ENCODE assay signal across 20 cellular contexts in genomic region chr17:32970281-32970680, GRCh38. TPM values are rescaled to one million over a fixed set of nuclear protein-coding genes. Genes with fewer than 3 reads are reported as not detected.
DNase-seq lines count a peak whose midpoint lies in the region; ATAC-seq and TF ChIP-seq lines count a peak whose summit lies in the region.
"Had no signal": no experiment of that assay in that cellular context is flagged by ENCODE, and none has a peak within 500 bp of the region (broad histone marks: within the 10 kb centered on the region; RNA-seq: fewer than 3 reads in every experiment).

No MANE protein-coding gene starts in this region.

- peaks cover 68% of the 10 kb centered on the region for H3K4me1 ChIP-seq in KMS-11 (ENCODE audit: low read depth, poor library complexity, severe bottlenecking)
- H3K4me1 ChIP-seq: esophagus muscularis mucosa had no signal

- TF ChIP-seq CTCF in KMS-11 (conservative IDR thresholded peaks at IDR 0.05; ENCODE audit: low read depth, low read length): no peak

- H3K27me3 ChIP-seq in KMS-11 (ENCODE audit: insufficient read depth, low read depth): no peaks in the 10 kb centered on the region
- H3K27me3 ChIP-seq: esophagus muscularis mucosa had no signal

- no peaks in the 10 kb centered on the region for H3K36me3 ChIP-seq in KMS-11 (ENCODE audit: insufficient read depth)
- H3K36me3 ChIP-seq: esophagus muscularis mucosa had no signal

- no peak overlapping the region for H3K4me3 ChIP-seq in KMS-11 (IDR thresholded peaks at IDR 0.05; ENCODE audit: insufficient read depth, low read depth, low read length)
- H3K4me3 ChIP-seq: esophagus muscularis mucosa had no signal

- no peaks in the 10 kb centered on the region for H4K20me1 ChIP-seq in KMS-11 (ENCODE audit: insufficient read depth)

- H3K79me2 ChIP-seq in KMS-11 (ENCODE audit: insufficient read depth, low read depth): no peaks in the 10 kb centered on the region

- peak overlapping the region; percentile 80 for H3K27ac ChIP-seq in KMS-11
- peak overlapping the region; percentile 68 for H3K27ac ChIP-seq in epithelial cell of prostate
- H3K27ac ChIP-seq: esophagus muscularis mucosa, HL-60 had no signal

- H3K9ac ChIP-seq in KMS-11: peak overlapping the region; percentile 38; the same call in 1 of the 2 replicates

- peak; percentile 34 for ATAC-seq in Right ventricle myocardium inferior
- ATAC-seq: naive thymus-derived CD8-positive, alpha-beta T cell had no signal

- peak overlapping the region; percentile 15; the same call in 1 of the 2 replicates for H2AFZ ChIP-seq in KMS-11 (ENCODE audit: low read depth)

- DNase-seq in Right ventricle myocardium inferior (ENCODE audit: missing footprints): no peak
- no peak for DNase-seq in cardiac septum (ENCODE audit: low spot score)
- no peak for DNase-seq in epithelial cell of prostate (ENCODE audit: low read depth, low spot score)
- peak; percentile 4 for DNase-seq in stromal cell of bone marrow (ENCODE audit: low read depth)
- no peak for DNase-seq in T-helper 9 cell
- no peak for DNase-seq in activated CD4-positive, alpha-beta T cell treated with anti-CD3 and anti-CD28 coated beads for 48 hours
- no peak for DNase-seq in AML-193 (lab: John Stamatoyannopoulos, UW)
- DNase-seq: activated effector memory CD4-positive, alpha-beta T cell treated with Interleukin-2 at 50 U/mL for 16 hours; anterior cingulate cortex; CD8-positive, alpha-beta memory T cell; Kasumi-1; naive thymus-derived CD8-positive, alpha-beta T cell; NCI-H146 had no signal

- intact Hi-C loops in Right ventricle myocardium inferior (cut with DNase I): no loop called here
- intact Hi-C loops in cardiac septum (cut with DNase I): no loop called here

- H3K4me2 ChIP-seq in KMS-11: peak overlapping the region; percentile 95

RNA-seq across cellular contexts. Expression of gene SPACA3, which starts 21.4 kb away (rescaled TPM):
- total RNA-seq in Right ventricle myocardium inferior (not detected), cardiac septum (not detected)
- total RNA-seq: activated CD8-positive, alpha-beta memory T cell treated with anti-CD3 and anti-CD28 coated beads for 36 hours; CD8-positive, alpha-beta memory T cell; esophagus muscularis mucosa; liver; naive thymus-derived CD8-positive, alpha-beta T cell; NCI-H460; temporal lobe had no signal

RNA-seq across cellular contexts. Expression of gene TMEM98, which starts 42.3 kb away (rescaled TPM):
- total RNA-seq in Right ventricle myocardium inferior (12.7 TPM), cardiac septum (12.9 TPM)
- total RNA-seq: activated CD8-positive, alpha-beta memory T cell treated with anti-CD3 and anti-CD28 coated beads for 36 hours; naive thymus-derived CD8-positive, alpha-beta T cell had no signal
